ENCODE assay signal across 8 cellular contexts in the genomic region with DNA sequence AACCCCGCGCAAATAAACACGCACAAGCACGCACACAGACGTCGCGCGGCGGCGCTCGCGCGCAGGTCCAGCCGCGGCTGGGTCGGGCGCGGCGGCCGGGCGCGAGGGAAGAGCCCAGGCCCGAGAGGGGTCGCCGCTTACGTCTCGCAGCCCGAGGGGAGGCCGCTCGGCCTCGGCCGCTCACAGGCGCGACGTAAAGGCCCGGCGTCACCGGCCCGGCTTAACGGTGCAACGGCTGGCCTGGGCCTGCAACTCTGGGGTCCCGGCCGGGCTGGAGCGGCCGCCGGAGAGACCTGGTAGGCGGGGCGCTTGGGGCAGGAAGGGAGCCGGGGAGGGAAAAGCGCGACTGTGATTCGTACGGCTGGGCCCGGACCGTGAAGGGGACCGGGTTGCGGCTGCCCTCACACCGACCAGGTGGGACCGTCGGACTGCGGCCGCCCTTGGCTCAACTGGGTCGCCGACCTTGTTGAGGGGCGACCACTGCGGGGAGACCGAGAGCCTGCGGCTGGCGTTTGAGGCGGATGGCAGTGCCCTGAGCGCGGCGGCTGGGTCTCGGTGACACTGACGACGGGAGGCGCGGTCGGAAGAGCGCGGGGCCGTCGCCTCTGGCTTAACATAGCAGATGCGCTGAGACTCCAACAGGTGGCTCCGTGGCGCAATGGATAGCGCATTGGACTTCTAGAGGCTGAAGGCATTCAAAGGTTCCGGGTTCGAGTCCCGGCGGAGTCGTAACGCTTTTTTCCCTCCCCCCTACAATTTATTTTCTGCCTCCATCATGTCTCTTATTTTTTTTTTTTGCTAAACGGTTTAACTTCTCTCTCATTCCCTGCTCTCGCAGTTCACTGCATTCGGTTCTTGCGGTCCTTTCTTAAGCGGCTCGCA. TPM values are rescaled to one million over a fixed set of nuclear protein-coding genes. Genes with fewer than 3 reads are reported as not detected.
DNase-seq lines count a peak whose midpoint lies in the region; ATAC-seq, FAIRE-seq and TF ChIP-seq lines count a peak whose summit lies in the region.

No MANE protein-coding gene starts in this region.

- ATAC-seq in GM19372 (IDR thresholded peaks at IDR 0.05; ENCODE audit: low read depth, unreplicated experiment) (peak; percentile 62), HG03520 (IDR thresholded peaks at IDR 0.05; ENCODE audit: unreplicated experiment) (peak; percentile 54), HepG2 (peak; percentile 75)

- DNase-seq in C1 segment of cervical spinal cord (lab: John Stamatoyannopoulos, UW) = peak; percentile 32 to 91 (median 79)
- DNase-seq in NCI-H526 (lab: John Stamatoyannopoulos, UW) = peak; percentile 84 to 91
- DNase-seq in activated CD4-positive, alpha-beta T cell treated with anti-CD3 and anti-CD28 coated beads, Interleukin-2, amount 50 U/mL, for 1 hour = peak; percentile 89
- DNase-seq in HepG2 (ENCODE audit: low spot score) = peak; percentile 86
- peak; percentile 85 to 92 for DNase-seq in stimulated activated CD4-positive, alpha-beta T cell treated with anti-CD3 and anti-CD28 coated beads, Interleukin-2, amount 100 ng/mL, for 48 hours

- H3K27me3 Mint-ChIP-seq in dendritic cell treated with granulocyte-macrophage colony-stimulating factor and Interleukin-4, amounts not matched to agents 40 ng/mL and 50 ng/mL, for 4 days = no peaks in the 10 kb centered on the region

- H3K36me3 ChIP-seq in HepG2 (replicated peaks in 1 of 2; ENCODE audit: control insufficient read depth in 1 of 2, insufficient read depth in 2 of 2, low read length in 2 of 2) = no peaks in the 10 kb centered on the region

- POLR2A ChIA-PET in HepG2 (lab: Yijun Ruan, JAX) = interaction anchor here (0.6 to 3.8 kb wide), 13 partner anchors 20 to 501 kb away, joined by 3 to 55 read pairs (median 5); a partner anchor contains a TSS

- H3K4me1 ChIP-seq in HepG2 (ENCODE audit: insufficient read depth, low read length) = peaks cover 20% of the 10 kb centered on the region

- no peaks in the 10 kb centered on the region for H3K79me2 ChIP-seq in HepG2 (ENCODE audit: insufficient read depth, low read length)

- peaks cover 15% of the 10 kb centered on the region for H3K36me3 Mint-ChIP-seq in dendritic cell treated with granulocyte-macrophage colony-stimulating factor and Interleukin-4, amounts not matched to agents 40 ng/mL and 50 ng/mL, for 4 days (ENCODE audit: low read depth)

- CTCF ChIA-PET in HepG2 (lab: Yijun Ruan, JAX; ENCODE audit: low intra/inter-chr PET ratio, low total read pairs) = no interaction called here

- TF ChIP-seq POLR2A in HepG2 (IDR thresholded peaks at IDR 0.05; ENCODE audit: insufficient read depth in 1 of 2, low read depth in 2 of 2, low read length in 2 of 2) = peak; percentile 67 to 75

- 0% methylated on average over 13 of the region's 99 CpGs for WGBS in HepG2 (ENCODE audit: low lambda C conversion rate)

- H3K4me2 ChIP-seq in HepG2 (ENCODE audit: low read depth, low read length) = peak overlapping the region; percentile 96

- FAIRE-seq in HepG2 (lab: Jason Lieb, UNC) = peak; percentile 58

- intact Hi-C loops in dendritic cell treated with granulocyte-macrophage colony-stimulating factor and Interleukin-4, amounts not matched to agents 40 ng/mL and 50 ng/mL, for 4 days (cut with micrococcal nuclease) = loop anchor here (1.0 to 5.0 kb wide), 4 partner anchors 32 to 500 kb away; a partner anchor contains a TSS
- intact Hi-C loops in HepG2 (cut with micrococcal nuclease; ENCODE audit: unreplicated experiment) = loop anchor here (5.0 to 10.0 kb wide), 3 partner anchors 230 to 542 kb away; a partner anchor contains a TSS

- no peaks in the 10 kb centered on the region; a peak in 1 of 5 replicates for H3K27me3 ChIP-seq in HepG2 (ENCODE audit: control insufficient read depth in 1 of 2, insufficient read depth in 2 of 2, low read length in 2 of 2)

- in situ Hi-C loops in HepG2 (cut with HindIII; ENCODE audit: extremely low pct_ligation_motif_present, low pct_unique_long_range_greater_than_20kb) = no loop called here

- peak overlapping the region; percentile 90 to 91 (median 91) for H3K4me3 ChIP-seq in HepG2 (replicated peaks in 1 of 3; ENCODE audit: insufficient read depth in 1 of 3, low read depth in 2 of 3, low read length in 3 of 3)

- peak; percentile 44; the same call in 1 of the 2 replicates for TF ChIP-seq RAD21 in HepG2 (CRISPR knock-in tag; IDR thresholded peaks at IDR 0.05)

- TF ChIP-seq EP300 in HepG2 (IDR thresholded peaks at IDR 0.05; ENCODE audit: low read depth in 2 of 2, low read length in 2 of 2) (no peak), HepG2 (CRISPR knock-in tag; IDR thresholded peaks at IDR 0.05; ENCODE audit: borderline replicate concordance) (0 out of 2 replicates have a peak, but pooled peaks have one; percentile 22)

- H3K9me3 ChIP-seq in HepG2 (ENCODE audit: low read length) = peaks cover 16% of the 10 kb centered on the region

- H3K9me3 Mint-ChIP-seq in dendritic cell treated with granulocyte-macrophage colony-stimulating factor and Interleukin-4, amounts not matched to agents 40 ng/mL and 50 ng/mL, for 4 days = no peaks in the 10 kb centered on the region

- no peak overlapping the region for H2AFZ ChIP-seq in HepG2 (ENCODE audit: low read length)

- BruUV-seq in HepG2 (replicated peaks; lab: Mats Ljungman, UMichigan) = no TSS peak

- peak overlapping the region; percentile 94 for H3K27ac Mint-ChIP-seq in dendritic cell treated with granulocyte-macrophage colony-stimulating factor and Interleukin-4, amounts not matched to agents 40 ng/mL and 50 ng/mL, for 4 days

- H3K4me3 Mint-ChIP-seq in dendritic cell treated with granulocyte-macrophage colony-stimulating factor and Interleukin-4, amounts not matched to agents 40 ng/mL and 50 ng/mL, for 4 days = peak overlapping the region; percentile 97

- H3K9ac ChIP-seq in HepG2 (ENCODE audit: insufficient read depth, low read depth, low read length) = peak overlapping the region; percentile 95

- H3K27ac ChIP-seq in HepG2 (ENCODE audit: extremely low read length, insufficient read depth, low read length) = peak overlapping the region; percentile 88

- H4K20me1 ChIP-seq in HepG2 (ENCODE audit: insufficient read depth, low read length) = no peaks in the 10 kb centered on the region

- peak; percentile 50 for TF ChIP-seq CTCF in HepG2 (CRISPR knock-in tag; IDR thresholded peaks at IDR 0.05)

- peaks cover 30% of the 10 kb centered on the region for H3K4me1 Mint-ChIP-seq in dendritic cell treated with granulocyte-macrophage colony-stimulating factor and Interleukin-4, amounts not matched to agents 40 ng/mL and 50 ng/mL, for 4 days (ENCODE audit: low read depth)

TF ChIP-seq in HepG2, 621 proteins besides CTCF, POLR2A, EP300 and RAD21 (continues in another document):
- TF ChIP-seq, protein P1, sequence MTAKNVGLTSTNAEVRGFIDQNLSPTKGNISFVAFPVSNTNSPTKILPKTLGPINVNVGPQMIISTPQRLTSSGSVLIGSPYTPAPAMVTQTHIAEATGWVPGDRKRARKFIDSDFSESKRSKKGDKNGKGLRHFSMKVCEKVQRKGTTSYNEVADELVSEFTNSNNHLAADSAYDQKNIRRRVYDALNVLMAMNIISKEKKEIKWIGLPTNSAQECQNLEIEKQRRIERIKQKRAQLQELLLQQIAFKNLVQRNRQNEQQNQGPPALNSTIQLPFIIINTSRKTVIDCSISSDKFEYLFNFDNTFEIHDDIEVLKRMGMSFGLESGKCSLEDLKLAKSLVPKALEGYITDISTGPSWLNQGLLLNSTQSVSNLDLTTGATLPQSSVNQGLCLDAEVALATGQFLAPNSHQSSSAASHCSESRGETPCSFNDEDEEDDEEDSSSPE (CRISPR knock-in tag; IDR thresholded peaks at IDR 0.05) = peak; percentile 54; the same call in 1 of the 2 replicates
- TF ChIP-seq TBL1XR1 (IDR thresholded peaks at IDR 0.05; ENCODE audit: borderline replicate concordance, low read length, partially characterized antibody) (peak; percentile 48), ZNF564 (CRISPR knock-in tag; IDR thresholded peaks at IDR 0.05) (0 out of 2 replicates have a peak, but pooled peaks have one; percentile 80), SAP130 (CRISPR knock-in tag; IDR thresholded peaks at IDR 0.05; ENCODE audit: low read depth) (peak; percentile 65)
- TF ChIP-seq, protein P2, sequence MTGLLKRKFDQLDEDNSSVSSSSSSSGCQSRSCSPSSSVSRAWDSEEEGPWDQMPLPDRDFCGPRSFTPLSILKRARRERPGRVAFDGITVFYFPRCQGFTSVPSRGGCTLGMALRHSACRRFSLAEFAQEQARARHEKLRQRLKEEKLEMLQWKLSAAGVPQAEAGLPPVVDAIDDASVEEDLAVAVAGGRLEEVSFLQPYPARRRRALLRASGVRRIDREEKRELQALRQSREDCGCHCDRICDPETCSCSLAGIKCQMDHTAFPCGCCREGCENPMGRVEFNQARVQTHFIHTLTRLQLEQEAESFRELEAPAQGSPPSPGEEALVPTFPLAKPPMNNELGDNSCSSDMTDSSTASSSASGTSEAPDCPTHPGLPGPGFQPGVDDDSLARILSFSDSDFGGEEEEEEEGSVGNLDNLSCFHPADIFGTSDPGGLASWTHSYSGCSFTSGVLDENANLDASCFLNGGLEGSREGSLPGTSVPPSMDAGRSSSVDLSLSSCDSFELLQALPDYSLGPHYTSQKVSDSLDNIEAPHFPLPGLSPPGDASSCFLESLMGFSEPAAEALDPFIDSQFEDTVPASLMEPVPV (CRISPR knock-in tag; IDR thresholded peaks at IDR 0.05) = peak; percentile 72

RNA-seq across cellular contexts. Expression of a gene that starts 31.8 kb away (rescaled TPM):
- 63.3 and 93.0 TPM in 2 replicates for total RNA-seq in HepG2 (2016; rRNA removed; fragmentation: Illumina TruSeq; extraction: Trizol)
- 15.2 and 18.1 TPM in 2 replicates for total RNA-seq in HepG2 (2016; cell fraction: cytosol; rRNA removed; fragmentation: Illumina TruSeq; extraction: Trizol; ENCODE audit: low read depth)
- 58.6 and 87.6 TPM in 2 replicates for total RNA-seq in HepG2 (2016; cell fraction: insoluble cytoplasmic fraction; rRNA removed; fragmentation: Illumina TruSeq; extraction: Trizol)
- 18.9 and 24.0 TPM in 2 replicates for total RNA-seq in HepG2 (2016; cell fraction: membrane; rRNA removed; fragmentation: Illumina TruSeq; extraction: Trizol)
- total RNA-seq in HepG2 (2016; cell fraction: nucleus; rRNA removed; fragmentation: Illumina TruSeq; extraction: Trizol) = 67.1 and 71.3 TPM in 2 replicates
- 10.3 and 11.4 TPM in 2 replicates for polyA plus RNA-seq in HepG2 (2011; rRNA removed)
- polyA plus RNA-seq in HepG2 (2011; cell fraction: cytosol; rRNA removed) = 3.6 and 4.4 TPM in 2 replicates
- 9.6 and 9.7 TPM in 2 replicates for polyA plus RNA-seq in HepG2 (2011; cell fraction: nucleus; rRNA removed)
- 29.5 and 35.0 TPM in 2 replicates for polyA plus RNA-seq in HepG2 (2012)
- 5.3 and 7.3 TPM in 2 replicates for polyA plus RNA-seq in HepG2 (2016; cell fraction: cytosol; fragmentation: Illumina TruSeq; extraction: Trizol; ENCODE audit: low read depth)
- 77.2 and 80.1 TPM in 2 replicates for polyA plus RNA-seq in HepG2 (2016; cell fraction: insoluble cytoplasmic fraction; fragmentation: Illumina TruSeq; extraction: Trizol; ENCODE audit: low read depth)
- polyA plus RNA-seq in HepG2 (2016; cell fraction: membrane; fragmentation: Illumina TruSeq; extraction: Trizol; ENCODE audit: low read depth) = 7.6 and 11.1 TPM in 2 replicates
- 95.2 and 98.9 TPM in 2 replicates for polyA plus RNA-seq in HepG2 (2016; cell fraction: nucleus; fragmentation: Illumina TruSeq; extraction: Trizol; ENCODE audit: insufficient read depth, low read depth)
- polyA minus RNA-seq in HepG2 (2011; rRNA and poly(A)+ RNA removed; ENCODE audit: low replicate concordance) = 7.4 and 19.1 TPM in 2 replicates
- 6.9 and 12.9 TPM in 2 replicates for polyA minus RNA-seq in HepG2 (2011; cell fraction: cytosol; rRNA and poly(A)+ RNA removed)
- 29.0 and 36.4 TPM in 2 replicates for polyA minus RNA-seq in HepG2 (2011; cell fraction: nucleus; rRNA and poly(A)+ RNA removed)

Comparison
In these comparisons a context has a peak if more than half of its experiments do, and no peak if none do; other contexts are left out.
1. Peak in every context shown above with its lines: DNase-seq, ATAC-seq, H3K4me3 ChIP-seq and H3K27ac ChIP-seq.